ENCODE assay signal across 11 cellular contexts in genomic region chr1:39666772-39667171, GRCh38. TPM values are rescaled to one million over a fixed set of nuclear protein-coding genes. Genes with fewer than 3 reads are reported as not detected.
DNase-seq lines count a peak whose midpoint lies in the region; ATAC-seq and TF ChIP-seq lines count a peak whose summit lies in the region.
"Had no signal": no experiment of that assay in that cellular context is flagged by ENCODE, and none has a peak within 500 bp of the region (broad histone marks: within the 10 kb centered on the region; RNA-seq: fewer than 3 reads in every experiment).

No MANE protein-coding gene starts in this region.

- H3K27ac ChIP-seq in breast epithelium = no peak overlapping the region
- no peak overlapping the region for H3K27ac ChIP-seq in CD4-positive, alpha-beta memory T cell (ENCODE audit: low read depth, low read length)
- H3K27ac ChIP-seq: dorsolateral prefrontal cortex had no signal

- intact Hi-C loops in breast epithelium (cut with DNase I; ENCODE audit: low total_unique reads) = no loop called here
- intact Hi-C loops in CD4-positive, alpha-beta memory T cell (cut with micrococcal nuclease) = no loop called here

- POLR2A ChIA-PET in CD4-positive, alpha-beta memory T cell (lab: Charles Lee; ENCODE audit: partially characterized antibody) = no interaction called here

- peaks cover 9% of the 10 kb centered on the region for H3K27me3 Mint-ChIP-seq in activated T-helper 17 cell treated with anti-CD3 and anti-CD28 coated beads, Interleukin-2, amount 50 U/mL, for 72 hours
- H3K27me3 Mint-ChIP-seq in CD4-positive, alpha-beta memory T cell = peaks cover 14 to 17% of the 10 kb centered on the region in 2 donors

- CTCF ChIA-PET in CD4-positive, alpha-beta memory T cell (lab: Charles Lee; ENCODE audit: partially characterized antibody) = interaction anchor here (1.1 to 2.0 kb wide), 5 partner anchors 8 to 63 kb away, joined by 3 to 8 read pairs (median 5); no protein-coding TSS in a partner anchor

- H3K4me1 ChIP-seq in breast epithelium = peaks cover 0 to 4% of the 10 kb centered on the region in 2 donors
- peaks cover 10% of the 10 kb centered on the region for H3K4me1 ChIP-seq in CD4-positive, alpha-beta memory T cell (ENCODE audit: insufficient read depth, low read length)

- H3K27me3 ChIP-seq in breast epithelium = no peaks in the 10 kb centered on the region
- H3K27me3 ChIP-seq in CD4-positive, alpha-beta memory T cell (ENCODE audit: insufficient read depth, low read length) = peaks cover 12% of the 10 kb centered on the region

- no peaks in the 10 kb centered on the region for H3K9me3 Mint-ChIP-seq in activated T-helper 17 cell treated with anti-CD3 and anti-CD28 coated beads, Interleukin-2, amount 50 U/mL, for 72 hours
- H3K9me3 Mint-ChIP-seq in CD4-positive, alpha-beta memory T cell = no peaks in the 10 kb centered on the region

- DNase-seq in NCI-H510A treated with DMSO at 0.1 percent for 48 hours (lab: John Stamatoyannopoulos, UW) (no peak), breast epithelium (ENCODE audit: low spot score in 2 of 2) (no peak), SHP77 (lab: John Stamatoyannopoulos, UW) (no peak)
- no peak for DNase-seq in CD4-positive, alpha-beta memory T cell
- DNase-seq: dorsolateral prefrontal cortex, IMR-90, naive B cell had no signal

- H3K36me3 ChIP-seq in breast epithelium = no peaks in the 10 kb centered on the region
- no peaks in the 10 kb centered on the region for H3K36me3 ChIP-seq in CD4-positive, alpha-beta memory T cell (ENCODE audit: insufficient read depth, low read length)

- H3K36me3 Mint-ChIP-seq in activated T-helper 17 cell treated with anti-CD3 and anti-CD28 coated beads, Interleukin-2, amount 50 U/mL, for 72 hours (ENCODE audit: low read depth) = no peaks in the 10 kb centered on the region
- no peaks in the 10 kb centered on the region for H3K36me3 Mint-ChIP-seq in CD4-positive, alpha-beta memory T cell

- peaks cover 6% of the 10 kb centered on the region for H3K4me1 Mint-ChIP-seq in activated T-helper 17 cell treated with anti-CD3 and anti-CD28 coated beads, Interleukin-2, amount 50 U/mL, for 72 hours
- H3K4me1 Mint-ChIP-seq in CD4-positive, alpha-beta memory T cell = peaks cover 0 to 7% (median 4%) of the 10 kb centered on the region in 4 donors

- no peaks in the 10 kb centered on the region for H3K9me3 ChIP-seq in breast epithelium
- H3K9me3 ChIP-seq in CD4-positive, alpha-beta memory T cell (ENCODE audit: control insufficient read depth in 1 of 2, low read length in 2 of 2) = no peaks in the 10 kb centered on the region

- peak overlapping the region; percentile 0 for H3K4me3 Mint-ChIP-seq in activated T-helper 17 cell treated with anti-CD3 and anti-CD28 coated beads, Interleukin-2, amount 50 U/mL, for 72 hours
- H3K4me3 Mint-ChIP-seq in CD4-positive, alpha-beta memory T cell = no peak overlapping the region
- H3K4me3 Mint-ChIP-seq: naive B cell had no signal

- TF ChIP-seq CTCF in breast epithelium (IDR thresholded peaks at IDR 0.05) = no peak

- TF ChIP-seq POLR2A in breast epithelium (IDR thresholded peaks at IDR 0.05) = no peak

- ATAC-seq in GM18511 (IDR thresholded peaks at IDR 0.05; ENCODE audit: unreplicated experiment) = peak; percentile 92
- peak; percentile 71 for ATAC-seq in GM19455 (IDR thresholded peaks at IDR 0.05; ENCODE audit: unreplicated experiment)
- peak; percentile 72 for ATAC-seq in HG03045 (IDR thresholded peaks at IDR 0.05; ENCODE audit: unreplicated experiment)
- ATAC-seq in activated T-helper 17 cell treated with anti-CD3 and anti-CD28 coated beads, Interleukin-2, amount 50 U/mL, for 72 hours (replicated peaks) = peak; percentile 93

- no peak overlapping the region for H3K4me3 ChIP-seq in breast epithelium
- H3K4me3 ChIP-seq in CD4-positive, alpha-beta memory T cell (ENCODE audit: low read length in 2 of 2) = no peak overlapping the region
- H3K4me3 ChIP-seq: dorsolateral prefrontal cortex had no signal

- peak overlapping the region; percentile 6 for H3K27ac Mint-ChIP-seq in activated T-helper 17 cell treated with anti-CD3 and anti-CD28 coated beads, Interleukin-2, amount 50 U/mL, for 72 hours
- no peak overlapping the region for H3K27ac Mint-ChIP-seq in CD4-positive, alpha-beta memory T cell
- H3K27ac Mint-ChIP-seq: naive B cell had no signal

RNA-seq across cellular contexts. Expression of gene NT5C1A, which starts 5.1 kb away (rescaled TPM):
- total RNA-seq in activated T-helper 17 cell treated with anti-CD3 and anti-CD28 coated beads, Interleukin-2, amount 50 U/mL, for 72 hours = not detected
- under 1 TPM in 1 of 3 donors, not detected in 2; 0.29 TPM for total RNA-seq in breast epithelium
- under 1 TPM; 0.29 to 0.42 TPM for total RNA-seq in CD4-positive, alpha-beta memory T cell
- polyA plus RNA-seq in CD4-positive, alpha-beta memory T cell = not detected
- total RNA-seq: IMR-90 had no signal
- polyA plus RNA-seq: IMR-90 had no signal

RNA-seq across cellular contexts. Expression of gene HPCAL4, which starts 24.5 kb away (rescaled TPM):
- 1 to 10 TPM in 1 of 2 donors, under 1 TPM in 1; 0.50 to 1.2 TPM for total RNA-seq in activated T-helper 17 cell treated with anti-CD3 and anti-CD28 coated beads, Interleukin-2, amount 50 U/mL, for 72 hours
- not detected for total RNA-seq in breast epithelium
- 10 to 100 TPM; 31.8 to 32.4 TPM for total RNA-seq in CD4-positive, alpha-beta memory T cell
- 1 to 10 TPM; 8.9 to 9.6 TPM for polyA plus RNA-seq in CD4-positive, alpha-beta memory T cell
- total RNA-seq: IMR-90 had no signal

RNA-seq across cellular contexts. Expression of gene HEYL, which starts 27.3 kb away (rescaled TPM):
- total RNA-seq in activated T-helper 17 cell treated with anti-CD3 and anti-CD28 coated beads, Interleukin-2, amount 50 U/mL, for 72 hours = under 1 TPM in 1 of 2 donors, not detected in 1; 0.40 TPM
- total RNA-seq in breast epithelium = 1 to 10 TPM; 2.1 to 5.2 (median 2.3) TPM
- under 1 TPM in 1 of 2 experiments, not detected in 1; 0.12 TPM for total RNA-seq in CD4-positive, alpha-beta memory T cell
- under 1 TPM in 1 of 2 donors, not detected in 1; 0.23 TPM for polyA plus RNA-seq in CD4-positive, alpha-beta memory T cell
- total RNA-seq: IMR-90 had no signal

Comparison
In these comparisons a context has a peak if more than half of its experiments do, and no peak if none do; other contexts are left out.
1. RNA of gene HPCAL4, which starts 24.5 kb away (total RNA-seq): 31.8 to 32.4 TPM in CD4-positive, alpha-beta memory T cell; 0.50 to 1.2 TPM in activated T-helper 17 cell treated with anti-CD3 and anti-CD28 coated beads, Interleukin-2, amount 50 U/mL, for 72 hours and not detected in breast epithelium; every median in the first group is over 10 times any median in the second.
2. Peak in every context shown above with its lines, with median percentiles within 50 percentile points of each other: ATAC-seq.